In genomic region chrX:40471965-40472648, GRCh38 we compare ENCODE assay signal across 8 cellular contexts.
DNase-seq lines count a peak whose midpoint lies in the region; ATAC-seq and TF ChIP-seq lines count a peak whose summit lies in the region.

No MANE protein-coding gene starts in this region.

- no peaks in the 10 kb centered on the region for H3F3A ChIP-seq in neural cell (ENCODE audit: insufficient read depth, low read length, poor library complexity, severe bottlenecking)

- DNase-seq in AG04449 (ENCODE audit: low read depth, low spot score) (peak; percentile 49), NCI-H146 treated with DMSO at 0.1 percent for 48 hours (lab: John Stamatoyannopoulos, UW; ENCODE audit: unreplicated experiment) (peak; percentile 64), esophagus squamous epithelium (lab: John Stamatoyannopoulos, UW) (no peak), OCI-M2 (lab: John Stamatoyannopoulos, UW; ENCODE audit: unreplicated experiment) (no peak)
- peak; percentile 17 for DNase-seq in activated CD4-positive, alpha-beta memory T cell treated with anti-CD3 and anti-CD28 coated beads, Interleukin-2, amount 10 ng/mL, durations not matched to agents 7 days and 5 days

- H3K4me1 Mint-ChIP-seq in activated CD4-positive, alpha-beta memory T cell treated with anti-CD3 and anti-CD28 coated beads, Interleukin-2, amount 10 ng/mL, durations not matched to agents 7 days and 5 days = peaks cover 36% of the 10 kb centered on the region

- peak overlapping the region; percentile 6; the same call in 1 of the 2 replicates for H3K4me3 ChIP-seq in AG04449 (ENCODE audit: low read depth, low read length)
- H3K4me3 ChIP-seq in esophagus squamous epithelium = peak overlapping the region in 1 of 4 donors; percentile 19
- H3K4me3 ChIP-seq in neural cell (ENCODE audit: low read length) = no peak overlapping the region

- H3K36me3 ChIP-seq in esophagus squamous epithelium (no peaks in the 10 kb centered on the region), neural cell (ENCODE audit: insufficient read depth, low read length) (no peaks in the 10 kb centered on the region)

- no peak for TF ChIP-seq EP300 in neural cell (conservative IDR thresholded peaks at IDR 0.05; ENCODE audit: poor library complexity, severe bottlenecking)

- intact Hi-C loops in esophagus squamous epithelium (cut with DNase I) = no loop called here

- H3K9me3 ChIP-seq in esophagus squamous epithelium (no peaks in the 10 kb centered on the region), neural cell (ENCODE audit: low read length) (no peaks in the 10 kb centered on the region)

- no peaks in the 10 kb centered on the region for H3K9me2 ChIP-seq in neural cell (ENCODE audit: insufficient read depth, low read length)

- H3K27me3 Mint-ChIP-seq in activated CD4-positive, alpha-beta memory T cell treated with anti-CD3 and anti-CD28 coated beads, Interleukin-2, amount 10 ng/mL, durations not matched to agents 7 days and 5 days = peaks cover 11% of the 10 kb centered on the region

- no peak overlapping the region for H3K27ac Mint-ChIP-seq in activated CD4-positive, alpha-beta memory T cell treated with anti-CD3 and anti-CD28 coated beads, Interleukin-2, amount 10 ng/mL, durations not matched to agents 7 days and 5 days

- no peak overlapping the region for H3K9ac ChIP-seq in neural cell (ENCODE audit: low read length)

- no peak for TF ChIP-seq CTCF in AG04449 (IDR thresholded peaks at IDR 0.05; ENCODE audit: insufficient read depth, low read length, missing control alignments)
- TF ChIP-seq CTCF in esophagus squamous epithelium (IDR thresholded peaks at IDR 0.05) = peak in 2 of 6 experiments; percentile 12 to 21
- TF ChIP-seq CTCF in neural cell (IDR thresholded peaks at IDR 0.05; ENCODE audit: poor library complexity, severe bottlenecking) = no peak

- no peaks in the 10 kb centered on the region for H3K9me3 Mint-ChIP-seq in activated CD4-positive, alpha-beta memory T cell treated with anti-CD3 and anti-CD28 coated beads, Interleukin-2, amount 10 ng/mL, durations not matched to agents 7 days and 5 days

- no peak for TF ChIP-seq POLR2A in esophagus squamous epithelium (IDR thresholded peaks at IDR 0.05)

- H4K20me1 ChIP-seq in neural cell (ENCODE audit: insufficient read depth) = no peaks in the 10 kb centered on the region

- CTCF ChIA-PET in AG04449 (lab: Yijun Ruan, JAX) = no interaction called here
- CTCF ChIA-PET in activated CD4-positive, alpha-beta memory T cell treated with anti-CD3 and anti-CD28 coated beads, Interleukin-2, amount 10 ng/mL, durations not matched to agents 7 days and 5 days (lab: Charles Lee) = no interaction called here

- no peaks in the 10 kb centered on the region for H3K36me3 Mint-ChIP-seq in activated CD4-positive, alpha-beta memory T cell treated with anti-CD3 and anti-CD28 coated beads, Interleukin-2, amount 10 ng/mL, durations not matched to agents 7 days and 5 days (ENCODE audit: low read depth)

- TF ChIP-seq RAD21 in neural cell (conservative IDR thresholded peaks at IDR 0.05) = peak; percentile 12

- 6 to 36% methylated on average over 8 to 11 of the region's 16 CpGs for WGBS in esophagus squamous epithelium, 2 donors

- no peak overlapping the region for H2AFZ ChIP-seq in neural cell (ENCODE audit: low read depth, low read length)

- H3K4me1 ChIP-seq in esophagus squamous epithelium = peaks cover 6 to 51% (median 6%) of the 10 kb centered on the region in 3 donors

- POLR2A ChIA-PET in AG04449 (lab: Yijun Ruan, JAX) = no interaction called here
- POLR2A ChIA-PET in activated CD4-positive, alpha-beta memory T cell treated with anti-CD3 and anti-CD28 coated beads, Interleukin-2, amount 10 ng/mL, durations not matched to agents 7 days and 5 days (lab: Charles Lee) = no interaction called here

- no peaks in the 10 kb centered on the region for H3K79me2 ChIP-seq in neural cell (replicated peaks; ENCODE audit: insufficient read depth, low read length)

- ATAC-seq in GM18867 (IDR thresholded peaks at IDR 0.05; ENCODE audit: unreplicated experiment) (peak; percentile 53), GM18519 (IDR thresholded peaks at IDR 0.05; ENCODE audit: low FRiP score, unreplicated experiment) (no peak)

- H3K4me3 Mint-ChIP-seq in activated CD4-positive, alpha-beta memory T cell treated with anti-CD3 and anti-CD28 coated beads, Interleukin-2, amount 10 ng/mL, durations not matched to agents 7 days and 5 days = no peak overlapping the region

- H3K4me2 ChIP-seq in neural cell (ENCODE audit: low read length) = no peak overlapping the region

- H3K27ac ChIP-seq in esophagus squamous epithelium (peak overlapping the region; percentile 19 to 72 (median 49)), neural cell (ENCODE audit: low read length) (no peak overlapping the region)

- H3K27me3 ChIP-seq in esophagus squamous epithelium (peaks cover 0 to 3% (median 0%) of the 10 kb centered on the region in 4 donors), neural cell (ENCODE audit: insufficient read depth, low read depth, low read length) (no peaks in the 10 kb centered on the region)

TF ChIP-seq in neural cell, 6 proteins besides CTCF, POLR2A, EP300 and RAD21:
- no peak for TF ChIP-seq SMC3 (conservative IDR thresholded peaks at IDR 0.05; ENCODE audit: poor library complexity)

Comparison
In these comparisons a context has a peak if more than half of its experiments do, and no peak if none do; other contexts are left out.
1. DNase-seq: peak in AG04449 (single experiment), NCI-H146 treated with DMSO at 0.1 percent for 48 hours (single experiment) and activated CD4-positive, alpha-beta memory T cell treated with anti-CD3 and anti-CD28 coated beads, Interleukin-2, amount 10 ng/mL, durations not matched to agents 7 days and 5 days (single experiment); none in esophagus squamous epithelium (single experiment) and OCI-M2 (single experiment).